In the genomic region with DNA sequence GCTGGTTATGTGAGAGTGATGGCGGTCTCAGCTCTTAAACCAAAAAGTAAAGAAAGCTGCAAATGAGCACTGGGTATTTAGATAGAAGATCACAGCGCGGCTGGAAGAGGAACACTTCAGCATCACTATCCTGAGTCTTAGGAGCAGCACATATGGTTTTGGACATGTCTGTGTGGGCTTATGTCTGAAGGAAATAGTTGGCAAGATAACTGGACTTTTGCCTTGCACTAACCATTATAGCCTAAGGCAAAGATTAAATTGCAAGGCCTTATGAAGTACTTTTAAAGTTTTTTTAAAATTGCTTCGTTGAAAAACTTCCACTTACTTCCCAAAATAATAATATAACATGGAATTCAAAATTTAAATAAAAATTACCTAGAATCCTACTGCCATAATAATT, we compare ENCODE assay signal across 13 cellular contexts. TPM values are rescaled to one million over a fixed set of nuclear protein-coding genes. Genes with fewer than 3 reads are reported as not detected.
DNase-seq lines count a peak whose midpoint lies in the region; ATAC-seq lines count a peak whose summit lies in the region.
"Had no signal": no experiment of that assay in that cellular context is flagged by ENCODE, and none has a peak within 500 bp of the region (broad histone marks: within the 10 kb centered on the region; RNA-seq: fewer than 3 reads in every experiment).

No MANE protein-coding gene starts in this region.

- no peak for ATAC-seq in activated CD4-positive, alpha-beta T cell treated with anti-CD3 and anti-CD28 coated beads for 36 hours
- ATAC-seq: CD8-positive, alpha-beta T cell had no signal

- H3K27me3 Mint-ChIP-seq in activated CD4-positive, alpha-beta T cell treated with anti-CD3 and anti-CD28 coated beads for 36 hours: no peaks in the 10 kb centered on the region

- intact Hi-C loops in activated CD4-positive, alpha-beta T cell treated with anti-CD3 and anti-CD28 coated beads for 36 hours (cut with DNase I, micrococcal nuclease): loop anchor here in 1 of 2 experiments (10.0 kb wide), 1 partner anchor 610 kb away; no protein-coding TSS in a partner anchor

- H3K4me1 Mint-ChIP-seq in activated CD4-positive, alpha-beta T cell treated with anti-CD3 and anti-CD28 coated beads for 36 hours: peaks cover 31% of the 10 kb centered on the region

- H3K9me3 Mint-ChIP-seq in activated CD4-positive, alpha-beta T cell treated with anti-CD3 and anti-CD28 coated beads for 36 hours (ENCODE audit: low read depth): no peaks in the 10 kb centered on the region
- H3K9me3 Mint-ChIP-seq: CD8-positive, alpha-beta T cell had no signal

- DNase-seq in activated CD4-positive, alpha-beta T cell treated with anti-CD3 and anti-CD28 coated beads for 36 hours: no peak
- DNase-seq in activated CD4-positive, alpha-beta T cell treated with anti-CD3 and anti-CD28 coated beads, Interleukin-2, amount 50 U/mL, for 48 hours: no peak
- peak; percentile 41 for DNase-seq in EH (ENCODE audit: low read depth)
- DNase-seq in RPMI7951 (ENCODE audit: low read depth): peak; percentile 59
- peak; percentile 31 for DNase-seq in fibroblast of gingiva (ENCODE audit: low read depth)
- DNase-seq in NCI-H1436 treated with DMSO at 0.1 percent for 48 hours (lab: John Stamatoyannopoulos, UW): no peak
- no peak for DNase-seq in foreskin melanocyte
- DNase-seq: CD8-positive, alpha-beta T cell; COR-L47; DMS153; DMS79 treated with DMSO at 0.1 percent for 48 hours; GDM1 had no signal

- CTCF ChIA-PET in activated CD4-positive, alpha-beta T cell treated with anti-CD3 and anti-CD28 coated beads for 36 hours (lab: Charles Lee): no interaction called here

- POLR2A ChIA-PET in activated CD4-positive, alpha-beta T cell treated with anti-CD3 and anti-CD28 coated beads for 36 hours (lab: Charles Lee): no interaction called here

- peak overlapping the region; percentile 43 for H3K27ac Mint-ChIP-seq in activated CD4-positive, alpha-beta T cell treated with anti-CD3 and anti-CD28 coated beads for 36 hours
- H3K27ac Mint-ChIP-seq: CD8-positive, alpha-beta T cell had no signal

- no peak overlapping the region for H3K4me3 Mint-ChIP-seq in activated CD4-positive, alpha-beta T cell treated with anti-CD3 and anti-CD28 coated beads for 36 hours
- H3K4me3 Mint-ChIP-seq: CD14-positive monocyte; CD8-positive, alpha-beta T cell had no signal

- H3K36me3 Mint-ChIP-seq in activated CD4-positive, alpha-beta T cell treated with anti-CD3 and anti-CD28 coated beads for 36 hours (ENCODE audit: low read depth): no peaks in the 10 kb centered on the region
- H3K36me3 Mint-ChIP-seq: CD14-positive monocyte had no signal

RNA-seq across cellular contexts. Expression of gene RAB9A, which starts 4.6 kb away (rescaled TPM):
- 10 to 100 TPM; 24.9 to 31.4 TPM for total RNA-seq in activated CD4-positive, alpha-beta T cell treated with anti-CD3 and anti-CD28 coated beads for 36 hours
- 30.9 and 33.4 TPM in 2 replicates for total RNA-seq in RPMI7951 (2014; rRNA removed; shearing (Covaris generic))

RNA-seq across cellular contexts. Expression of gene TCEANC, which starts 31.4 kb away (rescaled TPM):
- 1 to 10 TPM; 1.9 to 2.3 TPM for total RNA-seq in activated CD4-positive, alpha-beta T cell treated with anti-CD3 and anti-CD28 coated beads for 36 hours
- total RNA-seq in RPMI7951 (2014; rRNA removed; shearing (Covaris generic)): 0.88 and 1.7 TPM in 2 replicates

RNA-seq across cellular contexts. Expression of gene TRAPPC2, which starts 50.1 kb away (rescaled TPM):
- 10 to 100 TPM; 10.3 to 16.4 TPM for total RNA-seq in activated CD4-positive, alpha-beta T cell treated with anti-CD3 and anti-CD28 coated beads for 36 hours
- 20.4 and 21.6 TPM in 2 replicates for total RNA-seq in RPMI7951 (2014; rRNA removed; shearing (Covaris generic))

RNA-seq across cellular contexts. Expression of gene OFD1, which starts 50.2 kb away (rescaled TPM):
- total RNA-seq in activated CD4-positive, alpha-beta T cell treated with anti-CD3 and anti-CD28 coated beads for 36 hours: 10 to 100 TPM; 28.0 to 32.4 TPM
- 8.3 and 9.7 TPM in 2 replicates for total RNA-seq in RPMI7951 (2014; rRNA removed; shearing (Covaris generic))

Comparison
In these comparisons a context has a peak if more than half of its experiments do, and no peak if none do; other contexts are left out.
1. DNase-seq: peak in EH (single experiment), RPMI7951 (single experiment) and fibroblast of gingiva (single experiment); none in activated CD4-positive, alpha-beta T cell treated with anti-CD3 and anti-CD28 coated beads for 36 hours (single experiment), activated CD4-positive, alpha-beta T cell treated with anti-CD3 and anti-CD28 coated beads, Interleukin-2, amount 50 U/mL, for 48 hours (0 of 2), NCI-H1436 treated with DMSO at 0.1 percent for 48 hours (single experiment) and foreskin melanocyte (single experiment).